8 cellular contexts compared by ENCODE assay signal in genomic region chr5:68251804-68252648, GRCh38. TPM values are rescaled to one million over a fixed set of nuclear protein-coding genes. Genes with fewer than 3 reads are reported as not detected.
DNase-seq lines count a peak whose midpoint lies in the region; ATAC-seq and TF ChIP-seq lines count a peak whose summit lies in the region.

No MANE protein-coding gene starts in this region.

- peak overlapping the region; percentile 46 for H3K18ac ChIP-seq in neuronal stem cell (ENCODE audit: low read length)

- WGBS in neuronal stem cell (ENCODE audit: extremely low coverage in 2 of 2, insufficient read length in 2 of 2, insufficient replicate concordance in 1 of 2), 2 donors = no CpG with 5 or more reads among the region's 7 CpGs

- POLR2A ChIA-PET in RWPE1 (lab: Yijun Ruan, JAX; ENCODE audit: low non-redundant PET) = no interaction called here

- no peak overlapping the region for H4K91ac ChIP-seq in neuronal stem cell (ENCODE audit: low read depth, low read length, poor library complexity)

- peak overlapping the region; percentile 19 for H2BK15ac ChIP-seq in neuronal stem cell (ENCODE audit: low read length)

- peak; percentile 53 for DNase-seq in Ammon's horn (ENCODE audit: low spot score)
- peak; percentile 33 for DNase-seq in RWPE1 (ENCODE audit: low spot score)
- DNase-seq in neuronal stem cell (ENCODE audit: low spot score) = no peak
- DNase-seq in cortex of kidney (lab: John Stamatoyannopoulos, UW) = no peak
- no peak for DNase-seq in epidermal melanocyte (ENCODE audit: insufficient read length, low spot score)
- no peak for DNase-seq in NCI-H1105 treated with DMSO at 0.1 percent for 48 hours (lab: John Stamatoyannopoulos, UW)

- no peak overlapping the region for H4K8ac ChIP-seq in neuronal stem cell (ENCODE audit: low read depth, low read length)

- no peak overlapping the region for H3K4me2 ChIP-seq in neuronal stem cell (ENCODE audit: insufficient read depth, low read length, poor library complexity, severe bottlenecking)

- no peak overlapping the region for H2BK5ac ChIP-seq in neuronal stem cell (ENCODE audit: low read length)

- ATAC-seq in esophagus mucosa = peak; percentile 33
- ATAC-seq in HG03108 (IDR thresholded peaks at IDR 0.05; ENCODE audit: unreplicated experiment) = no peak

- H2BK12ac ChIP-seq in neuronal stem cell (ENCODE audit: low read length) = no peak overlapping the region

- no peak overlapping the region for H2BK120ac ChIP-seq in neuronal stem cell (ENCODE audit: low read depth, low read length)

- H3K36me3 ChIP-seq in neuronal stem cell (replicated peaks in 1 of 2; ENCODE audit: control insufficient read depth in 2 of 2, insufficient read depth in 2 of 2, low read length in 2 of 2) = no peaks in the 10 kb centered on the region

- H2AK5ac ChIP-seq in neuronal stem cell (ENCODE audit: low read depth, low read length) = no peak overlapping the region

- no peak overlapping the region for H3K23ac ChIP-seq in neuronal stem cell (ENCODE audit: low read depth, low read length, poor library complexity)

- H3K9me3 ChIP-seq in neuronal stem cell (replicated peaks in 1 of 2; ENCODE audit: control insufficient read depth in 2 of 2, insufficient read depth in 1 of 2, low read depth in 1 of 2, low read length in 2 of 2) = no peaks in the 10 kb centered on the region

- no peak overlapping the region for H3K4me3 ChIP-seq in neuronal stem cell (ENCODE audit: low read length in 2 of 2)

- no peaks in the 10 kb centered on the region for H3K27me3 ChIP-seq in neuronal stem cell (ENCODE audit: control insufficient read depth in 3 of 3, insufficient read depth in 3 of 3, low read depth in 1 of 3, low read length in 3 of 3)

- H3K14ac ChIP-seq in neuronal stem cell (ENCODE audit: low read length) = no peak overlapping the region

- no peak overlapping the region for H3K9ac ChIP-seq in neuronal stem cell (ENCODE audit: low read depth, low read length, poor library complexity)

- H3K27ac ChIP-seq in RWPE1 (peak overlapping the region; percentile 93), neuronal stem cell (replicated peaks; ENCODE audit: low read length) (no peak overlapping the region)

- no peak overlapping the region for H2AFZ ChIP-seq in neuronal stem cell (ENCODE audit: low read length)

- CTCF ChIA-PET in RWPE1 (lab: Yijun Ruan, JAX) = interaction anchor here (0.6 to 3.8 kb wide), 28 partner anchors 12 to 1207 kb away, joined by 3 to 38 read pairs (median 4); partner anchors contain the start of gene PIK3R1

- peaks cover 10 to 16% of the 10 kb centered on the region in 2 donors for H3K4me1 ChIP-seq in neuronal stem cell (ENCODE audit: control insufficient read depth in 2 of 2, insufficient read depth in 1 of 2, low read depth in 1 of 2, low read length in 2 of 2)

- TF ChIP-seq CTCF in RWPE1 (conservative IDR thresholded peaks at IDR 0.05; ENCODE audit: low read depth) = no peak

- peaks cover 5% of the 10 kb centered on the region for H3K79me1 ChIP-seq in neuronal stem cell (ENCODE audit: low read depth, low read length)

- no peak overlapping the region for H3K4ac ChIP-seq in neuronal stem cell (ENCODE audit: low read length)

RNA-seq across cellular contexts. Expression of gene PIK3R1, which starts 36.5 kb away (rescaled TPM):
- total RNA-seq in esophagus mucosa = 26.9 TPM
- polyA plus RNA-seq in neuronal stem cell (2013, experiment 1 of 2) = 14.0 TPM
- polyA plus RNA-seq in neuronal stem cell (2013, experiment 2 of 2) = 14.2 TPM

Comparison
In these comparisons a context has a peak if more than half of its experiments do, and no peak if none do; other contexts are left out.
1. DNase-seq: peak in Ammon's horn (single experiment) and RWPE1 (single experiment); none in neuronal stem cell (single experiment), cortex of kidney (single experiment), epidermal melanocyte (single experiment) and NCI-H1105 treated with DMSO at 0.1 percent for 48 hours (single experiment).